In genomic region chr2:17690776-17691175, GRCh38 we compare ENCODE assay signal across 32 cellular contexts.
"Had no signal": no experiment of that assay in that cellular context is flagged by ENCODE, and none has a peak within 500 bp of the region (broad histone marks: within the 10 kb centered on the region; RNA-seq: fewer than 3 reads in every experiment).

No MANE protein-coding gene starts in this region.

- H3K27me3 ChIP-seq: adrenal gland, body of pancreas, brain microvascular endothelial cell, breast epithelium had no signal

- ATAC-seq: activated CD8-positive, alpha-beta T cell treated with anti-CD3 and anti-CD28 coated beads for 36 hours; activated naive CD4-positive, alpha-beta T cell treated with anti-CD3 and anti-CD28 coated beads, Interleukin-2, amount 50 U/mL, for 72 hours; activated T-cell treated with anti-CD3 and anti-CD28 coated beads, Interleukin-2, amount 50 U/mL, for 4 hours; activated T-cell treated with anti-CD3 and anti-CD28 coated beads, Interleukin-2, amount 50 U/mL, for 72 hours; activated T-helper 17 cell treated with anti-CD3 and anti-CD28 coated beads, Interleukin-2, amount 50 U/mL, for 72 hours; body of pancreas had no signal

- H3K36me3 ChIP-seq: breast epithelium had no signal

- H3K4me3 ChIP-seq: adrenal gland, body of pancreas, breast epithelium had no signal

- H3K9me3 ChIP-seq: adrenal gland, body of pancreas, breast epithelium had no signal

- H3K27ac ChIP-seq: adrenal gland, body of pancreas, brain microvascular endothelial cell, breast epithelium, VCaP had no signal

- DNase-seq: activated B cell treated with CpG ODN at 0.5 μM for 24 hours; activated CD4-positive, alpha-beta memory T cell treated with anti-CD3 and anti-CD28 coated beads for 36 hours; activated CD4-positive, alpha-beta T cell treated with anti-CD3 and anti-CD28 coated beads for 4 hours; activated CD4-positive, alpha-beta T cell treated with anti-CD3 and anti-CD28 coated beads, Interleukin-2, amount 10 ng/mL, durations not matched to agents 24 days and 14 days; activated CD4-positive, alpha-beta T cell treated with anti-CD3 and anti-CD28 coated beads, Interleukin-2, amount 50 U/mL, for 1 hour; activated CD4-positive, alpha-beta T cell treated with anti-CD3 and anti-CD28 coated beads, Interleukin-2, amount 50 U/mL, for 4 hours; activated CD4-positive, CD25-positive, alpha-beta regulatory T cell treated with anti-CD3 and anti-CD28 coated beads, Interleukin-2, amount 50 U/mL, for 72 hours; activated CD8-positive, alpha-beta memory T cell treated with anti-CD3 and anti-CD28 coated beads, Interleukin-2, amount 50 U/mL, for 4 hours; activated CD8-positive, alpha-beta T cell treated with anti-CD3 and anti-CD28 coated beads for 36 hours; activated effector memory CD4-positive, alpha-beta T cell treated with anti-CD3 and anti-CD28 coated beads, Interleukin-2, amount 50 U/mL, for 16 hours; activated gamma-delta T cell treated with Interleukin-2 at 50 U/mL for 16 hours; activated naive CD4-positive, alpha-beta T cell; activated naive CD4-positive, alpha-beta T cell treated with anti-CD3 and anti-CD28 coated beads for 36 hours; activated naive CD4-positive, alpha-beta T cell treated with anti-CD3 and anti-CD28 coated beads, Interleukin-2, amount 50 U/mL, for 16 hours; activated naive CD8-positive, alpha-beta T cell treated with anti-CD3 and anti-CD28 coated beads for 36 hours; activated T-cell treated with anti-CD3 and anti-CD28 coated beads for 4 hours; activated T-cell treated with anti-CD3 and anti-CD28 coated beads, Interleukin-2, amount 50 U/mL, for 1 hour; activated T-cell treated with anti-CD3 and anti-CD28 coated beads, Interleukin-2, amount 50 U/mL, for 4 hours; activated T-cell treated with anti-CD3 and anti-CD28 coated beads, Interleukin-2, amount 50 U/mL, for 72 hours; adrenal gland; amniotic stem cell; aorta; body of pancreas; brain microvascular endothelial cell; central memory CD4-positive, alpha-beta T cell; T-helper 1 cell had no signal

- FAIRE-seq: astrocyte, TTC549 had no signal

- H3K4me1 ChIP-seq: adrenal gland, body of pancreas, breast epithelium had no signal
